17 cellular contexts compared by ENCODE assay signal in the genomic region with DNA sequence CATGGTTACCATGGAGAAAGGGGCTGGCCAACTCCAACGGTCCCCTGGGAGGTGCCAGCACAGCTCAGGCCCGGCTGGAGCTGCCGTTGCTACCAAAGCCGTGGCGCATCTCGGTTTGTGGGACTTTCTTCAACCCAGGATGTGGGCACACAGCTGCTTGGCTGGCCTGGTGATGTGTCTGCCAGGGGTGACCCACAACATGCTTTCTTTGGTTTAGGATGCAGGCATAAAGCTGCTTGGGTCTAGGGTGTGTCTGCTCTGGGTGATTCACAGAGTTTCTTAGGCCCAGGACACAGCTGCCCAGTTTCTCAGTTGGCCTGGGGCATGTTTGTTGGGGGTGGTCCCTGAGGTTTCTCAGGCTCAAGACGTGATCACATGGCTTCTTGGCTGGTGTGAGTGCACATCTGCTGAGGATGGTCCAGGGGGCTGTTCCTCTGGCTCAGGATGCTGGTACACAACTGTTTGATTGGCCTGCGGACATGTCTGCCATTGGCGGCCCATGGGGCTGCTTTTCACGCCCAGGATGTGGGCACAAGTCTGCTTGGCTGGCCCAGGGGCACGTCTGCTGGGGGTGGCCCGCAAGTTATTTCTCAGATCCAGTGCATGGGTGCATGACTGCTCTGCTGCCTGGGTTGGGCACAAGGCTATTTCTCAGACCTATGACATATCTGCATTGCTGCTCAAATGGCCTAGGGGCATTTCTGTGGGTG. TPM values are rescaled to one million over a fixed set of nuclear protein-coding genes. Genes with fewer than 3 reads are reported as not detected.
A peak's percentile ranks its signal among the peaks of the same experiment; 100 is the strongest.
DNase-seq lines count a peak whose midpoint lies in the region; ATAC-seq and TF ChIP-seq lines count a peak whose summit lies in the region.
"Had no signal": no experiment of that assay in that cellular context is flagged by ENCODE, and none has a peak within 500 bp of the region (broad histone marks: within the 10 kb centered on the region; RNA-seq: fewer than 3 reads in every experiment).

No MANE protein-coding gene starts in this region.

- peak; percentile 62 for DNase-seq in AG08395 (ENCODE audit: low spot score)
- peak; percentile 81 for DNase-seq in GM23248
- no peak for DNase-seq in RWPE2 (ENCODE audit: low spot score)
- peak; percentile 80 for DNase-seq in fibroblast of the conjunctiva (ENCODE audit: low read depth)
- DNase-seq in MM.1S, result no peak
- no peak for DNase-seq in SIG-M5 (lab: John Stamatoyannopoulos, UW)
- no peak for DNase-seq in activated T-cell treated with anti-CD3 and anti-CD28 coated beads, Interleukin-2, amount 50 U/mL, for 24 hours
- no peak for DNase-seq in NCI-H2196 treated with DMSO at 0.1 percent for 48 hours (lab: John Stamatoyannopoulos, UW; ENCODE audit: unreplicated experiment)
- DNase-seq: activated naive CD4-positive, alpha-beta T cell treated with anti-CD3 and anti-CD28 coated beads for 36 hours; dermis blood vessel endothelial cell; esophagus squamous epithelium; hippocampal formation; NCI-H2081 treated with DMSO at 0.1 percent for 48 hours; occipital lobe; stimulated activated naive CD4-positive, alpha-beta T cell; uterus had no signal

- in situ Hi-C loops in GM23248 (cut with MboI), result no loop called here

- peak; percentile 52 for ATAC-seq in RWPE2 (ENCODE audit: low read depth)

- H3K27me3 Mint-ChIP-seq in activated T-cell treated with anti-CD3 and anti-CD28 coated beads, Interleukin-2, amount 50 U/mL, for 24 hours, result no peaks in the 10 kb centered on the region

- H3K9ac ChIP-seq in GM23248 (peak overlapping the region; percentile 45), MM.1S (ENCODE audit: low read length) (no peak overlapping the region)

- H3K4me3 Mint-ChIP-seq in activated T-cell treated with anti-CD3 and anti-CD28 coated beads, Interleukin-2, amount 50 U/mL, for 24 hours, result no peak overlapping the region
- H3K4me3 Mint-ChIP-seq: activated naive CD4-positive, alpha-beta T cell treated with anti-CD3 and anti-CD28 coated beads for 36 hours had no signal

- H3K9me3 ChIP-seq in GM23248 (ENCODE audit: low read depth) (no peaks in the 10 kb centered on the region), RWPE2 (ENCODE audit: severe bottlenecking) (peaks cover 4% of the 10 kb centered on the region), MM.1S (replicated peaks; ENCODE audit: insufficient read depth, low read length) (no peaks in the 10 kb centered on the region)
- H3K9me3 ChIP-seq: body of pancreas, uterus had no signal

- H3K4me1 ChIP-seq in GM23248 (ENCODE audit: insufficient read depth), result peaks cover 15% of the 10 kb centered on the region; the same call in 1 of the 2 replicates
- no peaks in the 10 kb centered on the region for H3K4me1 ChIP-seq in RWPE2 (ENCODE audit: insufficient read depth, poor library complexity, severe bottlenecking)
- no peaks in the 10 kb centered on the region for H3K4me1 ChIP-seq in MM.1S (ENCODE audit: low read length)
- H3K4me1 ChIP-seq: body of pancreas, uterus had no signal

- WGBS in GM23248 (ENCODE audit: low coverage in 1 of 2, low lambda C conversion rate in 2 of 2, missing lambda C conversion rate in 2 of 2), 2 experiments, result 6 to 10% methylated on average over 11 to 12 of the region's 12 CpGs

- TF ChIP-seq CTCF in RWPE2 (IDR thresholded peaks at IDR 0.05; ENCODE audit: poor library complexity, severe bottlenecking) (no peak), MM.1S (IDR thresholded peaks at IDR 0.05; ENCODE audit: low read length) (no peak)

- H3K36me3 ChIP-seq in GM23248 (ENCODE audit: low read depth) (no peaks in the 10 kb centered on the region), RWPE2 (ENCODE audit: low read depth) (no peaks in the 10 kb centered on the region), MM.1S (replicated peaks; ENCODE audit: insufficient read depth, low read length) (no peaks in the 10 kb centered on the region)
- H3K36me3 ChIP-seq: esophagus squamous epithelium, uterus had no signal

- no peaks in the 10 kb centered on the region for H3K79me2 ChIP-seq in GM23248 (ENCODE audit: insufficient read depth)
- no peaks in the 10 kb centered on the region for H3K79me2 ChIP-seq in MM.1S (ENCODE audit: low read length)

- H3K9me3 Mint-ChIP-seq in activated T-cell treated with anti-CD3 and anti-CD28 coated beads, Interleukin-2, amount 50 U/mL, for 24 hours, result peaks cover 8% of the 10 kb centered on the region

- H3K4me2 ChIP-seq in GM23248 (ENCODE audit: unreplicated experiment) (peak overlapping the region; percentile 70), MM.1S (ENCODE audit: low read depth, low read length) (no peak overlapping the region)

- peak overlapping the region; percentile 81 for H2AFZ ChIP-seq in GM23248
- no peak overlapping the region for H2AFZ ChIP-seq in MM.1S (ENCODE audit: low read length)

- H3K9me2 ChIP-seq in GM23248 (ENCODE audit: insufficient read depth) (no peaks in the 10 kb centered on the region), MM.1S (replicated peaks; ENCODE audit: insufficient read depth, low read length) (no peaks in the 10 kb centered on the region)

- peaks cover 19% of the 10 kb centered on the region for H3F3A ChIP-seq in GM23248 (ENCODE audit: insufficient read depth)
- no peaks in the 10 kb centered on the region for H3F3A ChIP-seq in MM.1S (ENCODE audit: insufficient read depth, low read length)

- no peak overlapping the region for H3K27ac Mint-ChIP-seq in activated T-cell treated with anti-CD3 and anti-CD28 coated beads, Interleukin-2, amount 50 U/mL, for 24 hours
- H3K27ac Mint-ChIP-seq: activated naive CD4-positive, alpha-beta T cell treated with anti-CD3 and anti-CD28 coated beads for 36 hours had no signal

- peaks cover 3% of the 10 kb centered on the region; the same call in 1 of the 2 replicates for H3K27me3 ChIP-seq in GM23248 (replicated peaks; ENCODE audit: insufficient read depth)
- no peaks in the 10 kb centered on the region for H3K27me3 ChIP-seq in RWPE2 (ENCODE audit: insufficient read depth, poor library complexity, severe bottlenecking)
- H3K27me3 ChIP-seq in MM.1S (replicated peaks; ENCODE audit: insufficient read depth, low read length), result no peaks in the 10 kb centered on the region
- H3K27me3 ChIP-seq: body of pancreas, esophagus squamous epithelium, uterus had no signal

- H3K27ac ChIP-seq in GM23248 (peak overlapping the region; percentile 58), RWPE2 (ENCODE audit: poor library complexity, severe bottlenecking) (no peak overlapping the region), MM.1S (ENCODE audit: low read length) (no peak overlapping the region)
- H3K27ac ChIP-seq: body of pancreas, esophagus squamous epithelium, uterus had no signal

- H3K4me3 ChIP-seq in GM23248 (no peak overlapping the region), RWPE2 (ENCODE audit: severe bottlenecking) (no peak overlapping the region), MM.1S (ENCODE audit: low read length) (no peak overlapping the region)
- H3K4me3 ChIP-seq: body of pancreas, esophagus squamous epithelium, uterus had no signal

- peaks cover 2% of the 10 kb centered on the region for H3K36me3 Mint-ChIP-seq in activated T-cell treated with anti-CD3 and anti-CD28 coated beads, Interleukin-2, amount 50 U/mL, for 24 hours (ENCODE audit: low read depth)

- H4K20me1 ChIP-seq in GM23248 (ENCODE audit: insufficient read depth), result no peaks in the 10 kb centered on the region
- no peaks in the 10 kb centered on the region for H4K20me1 ChIP-seq in MM.1S (ENCODE audit: insufficient read depth, low read length)

- no peaks in the 10 kb centered on the region for H3K4me1 Mint-ChIP-seq in activated T-cell treated with anti-CD3 and anti-CD28 coated beads, Interleukin-2, amount 50 U/mL, for 24 hours (ENCODE audit: low read depth)

RNA-seq across cellular contexts. Expression of gene GTF2A1, which starts 26.0 kb away (rescaled TPM):
- 22.5 and 27.8 TPM in 2 replicates for total RNA-seq in GM23248 (2014; rRNA removed; shearing (Covaris generic))
- 3.8 and 3.9 TPM in 2 replicates for polyA plus RNA-seq in GM23248 (2016; fragmentation: Nextera tagmentation; extraction: Ambion mirVana)

Comparison
In these comparisons a context has a peak if more than half of its experiments do, and no peak if none do; other contexts are left out.
1. DNase-seq: peak in AG08395 (single experiment), GM23248 (single experiment) and fibroblast of the conjunctiva (single experiment); none in RWPE2 (single experiment), MM.1S (single experiment), SIG-M5 (single experiment), activated T-cell treated with anti-CD3 and anti-CD28 coated beads, Interleukin-2, amount 50 U/mL, for 24 hours (single experiment) and NCI-H2196 treated with DMSO at 0.1 percent for 48 hours (single experiment).